ENCODE assay signal across 9 cellular contexts in genomic region chr11:7600205-7600775, GRCh38.
DNase-seq lines count a peak whose midpoint lies in the region; ATAC-seq and TF ChIP-seq lines count a peak whose summit lies in the region.
"Had no signal": no experiment of that assay in that cellular context is flagged by ENCODE, and none has a peak within 500 bp of the region (broad histone marks: within the 10 kb centered on the region; RNA-seq: fewer than 3 reads in every experiment).

No MANE protein-coding gene starts in this region.

- 65% methylated on average over 6 of the region's 6 CpGs for WGBS in mesenchymal stem cell

- no peaks in the 10 kb centered on the region for H3K79me1 ChIP-seq in mesenchymal stem cell (replicated peaks; ENCODE audit: low read length, poor library complexity, severe bottlenecking)

- H2BK12ac ChIP-seq in mesenchymal stem cell (ENCODE audit: low read length in 2 of 2): peak overlapping the region in 1 of 2 experiments; percentile 59

- ATAC-seq in omental fat pad (ENCODE audit: low FRiP score) (no peak), HG03280 (IDR thresholded peaks at IDR 0.05; ENCODE audit: unreplicated experiment) (no peak)

- no peak overlapping the region for H2BK15ac ChIP-seq in mesenchymal stem cell (ENCODE audit: low read depth, poor library complexity, severe bottlenecking)

- H3K36me3 ChIP-seq in mesenchymal stem cell (ENCODE audit: control insufficient read depth in 1 of 2, insufficient read depth in 2 of 2, low read depth in 1 of 2, low read length in 2 of 2): peaks cover 0 to 12% of the 10 kb centered on the region in 2 experiments

- peak overlapping the region; percentile 87 for H3K27ac ChIP-seq in 22Rv1
- H3K27ac ChIP-seq in mesenchymal stem cell (ENCODE audit: low read length, poor library complexity, severe bottlenecking): no peak overlapping the region

- H3K23ac ChIP-seq in mesenchymal stem cell (ENCODE audit: low read length in 2 of 2): no peak overlapping the region

- no peak overlapping the region for H2BK5ac ChIP-seq in mesenchymal stem cell (ENCODE audit: low read depth, low read length, poor library complexity, severe bottlenecking)

- H2BK120ac ChIP-seq in mesenchymal stem cell (ENCODE audit: low read depth, low read length): no peak overlapping the region

- no peak overlapping the region for H3K4ac ChIP-seq in mesenchymal stem cell (ENCODE audit: low read depth in 1 of 2, low read length in 2 of 2)

- H2AK5ac ChIP-seq in mesenchymal stem cell (ENCODE audit: low read length, severe bottlenecking): no peak overlapping the region

- no peaks in the 10 kb centered on the region for H3K9me3 ChIP-seq in mesenchymal stem cell (ENCODE audit: control insufficient read depth, low read length)

- DNase-seq in M059J (ENCODE audit: low read depth): peak; percentile 88
- peak; percentile 33 for DNase-seq in dedifferentiated amniotic fluid mesenchymal stem cell (ENCODE audit: extremely low spot score)
- DNase-seq in mesenchymal stem cell: peak; percentile 95
- no peak for DNase-seq in 8988T
- no peak for DNase-seq in cortex of kidney (lab: John Stamatoyannopoulos, UW)
- no peak for DNase-seq in omental fat pad (ENCODE audit: low spot score)
- DNase-seq: CD4-positive, CD25-positive, alpha-beta regulatory T cell had no signal

- peak overlapping the region; percentile 24 for H3K9ac ChIP-seq in mesenchymal stem cell (ENCODE audit: low read length)

- H3K27me3 ChIP-seq in mesenchymal stem cell (ENCODE audit: control insufficient read depth in 1 of 2, insufficient read depth in 1 of 2, low read length in 2 of 2): no peaks in the 10 kb centered on the region

- no peak overlapping the region for H3K14ac ChIP-seq in mesenchymal stem cell (ENCODE audit: low read length in 2 of 2)

- peak overlapping the region; percentile 4 for H4K8ac ChIP-seq in mesenchymal stem cell (ENCODE audit: low read length)

- H2AFZ ChIP-seq in mesenchymal stem cell (ENCODE audit: low read depth, low read length): peak overlapping the region; percentile 32

- H3K4me2 ChIP-seq in mesenchymal stem cell (ENCODE audit: low read length, poor library complexity, severe bottlenecking): no peak overlapping the region

- TF ChIP-seq CTCF in 22Rv1 (IDR thresholded peaks at IDR 0.05) (no peak), omental fat pad (IDR thresholded peaks at IDR 0.05) (no peak)

- peaks cover 3% of the 10 kb centered on the region for H3K4me1 ChIP-seq in mesenchymal stem cell (ENCODE audit: control insufficient read depth, insufficient read depth, low read depth, low read length)

- H3K4me3 ChIP-seq in mesenchymal stem cell (ENCODE audit: insufficient read depth in 1 of 2, low read depth in 1 of 2, low read length in 2 of 2): no peak overlapping the region

- H3K18ac ChIP-seq in mesenchymal stem cell (ENCODE audit: low read depth in 1 of 2, low read length in 2 of 2): no peak overlapping the region

- H4K91ac ChIP-seq in mesenchymal stem cell (ENCODE audit: low read length): no peak overlapping the region

Comparison
In these comparisons a context has a peak if more than half of its experiments do, and no peak if none do; other contexts are left out.
1. DNase-seq: peak in M059J (single experiment), dedifferentiated amniotic fluid mesenchymal stem cell (single experiment) and mesenchymal stem cell (single experiment); none in 8988T (single experiment), cortex of kidney (single experiment) and omental fat pad (single experiment).